In genomic region chr5:75533716-75534115, GRCh38 we compare ENCODE assay signal across 7 cellular contexts. TPM values are rescaled to one million over a fixed set of nuclear protein-coding genes. Genes with fewer than 3 reads are reported as not detected.
DNase-seq lines count a peak whose midpoint lies in the region; ATAC-seq and TF ChIP-seq lines count a peak whose summit lies in the region.
"Not testable (repeated sequence)": the region's sequence is repeated elsewhere in the genome, so short reads cannot be mapped to it uniquely, and the experiment has no call there.

No MANE protein-coding gene starts in this region.

- DNase-seq in AG20443 (ENCODE audit: low spot score) (peak; percentile 29), HFFc6 (peak; percentile 86), NCI-H226 (peak; percentile 93), amniotic epithelial cell (ENCODE audit: low read depth) (peak; percentile 16), choroid plexus epithelial cell (ENCODE audit: low read depth) (peak; percentile 24), fibroblast of the aortic adventitia (ENCODE audit: low read depth) (peak; percentile 80)
- DNase-seq in memory B cell (ENCODE audit: low spot score in 2 of 2) = not testable (repeated sequence)

- peaks cover 44% of the 10 kb centered on the region for H3K36me3 Mint-ChIP-seq in HFFc6 (ENCODE audit: low read depth)
- H3K36me3 Mint-ChIP-seq in memory B cell = peaks cover 28% of the 10 kb centered on the region

- H3K9me3 Mint-ChIP-seq in HFFc6 (peaks cover 33% of the 10 kb centered on the region), memory B cell (peaks cover 12% of the 10 kb centered on the region)

- H3K4me3 ChIP-seq in choroid plexus epithelial cell (ENCODE audit: low read depth, low read length); fibroblast of the aortic adventitia (ENCODE audit: low read depth, low read length): not testable (repeated sequence)

- H3K27me3 Mint-ChIP-seq in HFFc6 (ENCODE audit: insufficient read depth); memory B cell: not testable (repeated sequence)

- not testable (repeated sequence) for TF ChIP-seq CTCF in HFFc6 (IDR thresholded peaks at IDR 0.05); choroid plexus epithelial cell (conservative IDR thresholded peaks at IDR 0.05; ENCODE audit: low read depth, low read length); fibroblast of the aortic adventitia (IDR thresholded peaks at IDR 0.05; ENCODE audit: insufficient read depth, low read length)

- H3K27ac Mint-ChIP-seq in HFFc6 (peak overlapping the region; percentile 66), memory B cell (peak overlapping the region; percentile 53)

- ATAC-seq in memory B cell (ENCODE audit: low read depth) = not testable (repeated sequence)

- H3K4me1 Mint-ChIP-seq in HFFc6 (ENCODE audit: low read depth) (peaks cover 55% of the 10 kb centered on the region), memory B cell (peaks cover 21% of the 10 kb centered on the region)

- H3K4me3 Mint-ChIP-seq in HFFc6 = peak overlapping the region; percentile 25
- H3K4me3 Mint-ChIP-seq in memory B cell = not testable (repeated sequence)

RNA-seq across cellular contexts. Expression of gene POLK, which starts 22.0 kb away (rescaled TPM):
- total RNA-seq in HFFc6 (2021; fragmentation: NEBNext Ultra II Directional; extraction: Animal tissue kit (Norgen Biotek cat#: 25700)) = 10 to 100 TPM; 25.5 to 30.8 (median 28.7) TPM
- total RNA-seq in fibroblast of the aortic adventitia (ENCODE audit: low replicate concordance) = 27.9 and 54.2 TPM in 2 replicates

RNA-seq across cellular contexts. Expression of gene CERT1, which starts 22.3 kb away (rescaled TPM):
- total RNA-seq in HFFc6 (2021; fragmentation: NEBNext Ultra II Directional; extraction: Animal tissue kit (Norgen Biotek cat#: 25700)) = 10 to 100 TPM; 19.4 to 28.3 (median 22.4) TPM
- total RNA-seq in fibroblast of the aortic adventitia (ENCODE audit: low replicate concordance) = 37.8 and 104 TPM in 2 replicates
